ENCODE assay signal across 7 cellular contexts in genomic region chr1:113978863-113979702, GRCh38. TPM values are rescaled to one million over a fixed set of nuclear protein-coding genes. Genes with fewer than 3 reads are reported as not detected.
A peak's percentile ranks its signal among the peaks of the same experiment; 100 is the strongest.
DNase-seq lines count a peak whose midpoint lies in the region; ATAC-seq and TF ChIP-seq lines count a peak whose summit lies in the region.

TSS of gene OLFML3 (plus strand) at chr1:113979474. CDS start at chr1:113979517, 43 bp downstream.

- no peaks in the 10 kb centered on the region for H4K20me1 ChIP-seq in Karpas-422 (ENCODE audit: insufficient read depth, low read depth, low read length)

- H3K27ac ChIP-seq in Karpas-422 (ENCODE audit: low read length) (no peak within 1 kb of the TSS), Peyer's patch (peak within 1 kb of the TSS; percentile 32 to 74 (median 42)), adipose tissue (ENCODE audit: low read depth, low read length) (no peak within 1 kb of the TSS), heart right ventricle (peak within 1 kb of the TSS in 9 of 10 donors; percentile 14 to 76 (median 61)), ovary (peak within 1 kb of the TSS; percentile 36 to 72), aorta (ENCODE audit: low read depth in 1 of 2, low read length in 2 of 2) (peak within 1 kb of the TSS in 1 of 2 donors; percentile 83)

- H3K4me3 ChIP-seq in GM06990 (replicated peaks; ENCODE audit: low read depth, low read length) (no peak within 1 kb of the TSS), Karpas-422 (ENCODE audit: low read length) (no peak within 1 kb of the TSS), Peyer's patch (peak within 1 kb of the TSS in 3 of 4 donors; percentile 8 to 33 (median 16)), heart right ventricle (peak within 1 kb of the TSS in 9 of 10 donors; percentile 10 to 48 (median 44)), ovary (peak within 1 kb of the TSS; percentile 35), aorta (ENCODE audit: low read length in 2 of 2) (peak within 1 kb of the TSS; percentile 1 to 48)

- WGBS in adipose tissue, 3 donors = 19 to 28% (median 23%) methylated on average over 13 of the region's 13 CpGs
- 21 to 22% methylated on average over 13 of the region's 13 CpGs for WGBS in heart right ventricle, 2 donors
- WGBS in ovary, 3 donors = 5 to 9% (median 6%) methylated on average over 13 of the region's 13 CpGs
- WGBS in aorta, 2 donors = 5 to 9% methylated on average over 13 of the region's 13 CpGs

- H3K9me2 ChIP-seq in Karpas-422 (replicated peaks; ENCODE audit: insufficient read depth, low read length) = no peaks in the 10 kb centered on the region

- no peak for TF ChIP-seq EP300 in ovary (IDR thresholded peaks at IDR 0.05)

- no peak within 1 kb of the TSS for H3K9ac ChIP-seq in Karpas-422 (ENCODE audit: low read length)

- no peaks in the 10 kb centered on the region for H3K9me3 ChIP-seq in Karpas-422 (ENCODE audit: low read length)
- H3K9me3 ChIP-seq in Peyer's patch = no peaks in the 10 kb centered on the region
- H3K9me3 ChIP-seq in heart right ventricle = no peaks in the 10 kb centered on the region
- H3K9me3 ChIP-seq in ovary = no peaks in the 10 kb centered on the region
- no peaks in the 10 kb centered on the region for H3K9me3 ChIP-seq in aorta (ENCODE audit: control insufficient read depth, low read length)

- ATAC-seq in heart right ventricle (peak; percentile 66 to 83 (median 74)), aorta (ENCODE audit: low FRiP score) (peak; percentile 81)

- H3K4me1 ChIP-seq in Karpas-422 (ENCODE audit: low read length) = peaks cover 22% of the 10 kb centered on the region
- peaks cover 0 to 32% (median 0%) of the 10 kb centered on the region in 4 donors for H3K4me1 ChIP-seq in Peyer's patch
- H3K4me1 ChIP-seq in heart right ventricle = peaks cover 0 to 75% (median 69%) of the 10 kb centered on the region in 9 donors
- peaks cover 20% of the 10 kb centered on the region for H3K4me1 ChIP-seq in ovary (ENCODE audit: insufficient read depth)
- H3K4me1 ChIP-seq in aorta (ENCODE audit: control insufficient read depth in 1 of 2, insufficient read depth in 2 of 2, low read length in 2 of 2) = no peaks in the 10 kb centered on the region

- DNase-seq in GM06990 (ENCODE audit: extremely low read depth, insufficient read length) (no peak), Karpas-422 (peak; percentile 86), Peyer's patch (peak; percentile 63 to 89 (median 63)), heart right ventricle (peak; percentile 70 to 92), ovary (peak; percentile 82 to 92 (median 88)), aorta (peak; percentile 91 to 93)

- no peaks in the 10 kb centered on the region for H3K27me3 ChIP-seq in GM06990 (replicated peaks; ENCODE audit: control insufficient read depth, insufficient read depth, low read length)
- no peaks in the 10 kb centered on the region for H3K27me3 ChIP-seq in Karpas-422 (ENCODE audit: low read length)
- no peaks in the 10 kb centered on the region for H3K27me3 ChIP-seq in Peyer's patch
- H3K27me3 ChIP-seq in heart right ventricle = no peaks in the 10 kb centered on the region
- no peaks in the 10 kb centered on the region for H3K27me3 ChIP-seq in ovary
- no peaks in the 10 kb centered on the region for H3K27me3 ChIP-seq in aorta (ENCODE audit: control insufficient read depth in 1 of 2, insufficient read depth in 2 of 2, low read length in 1 of 2)

- no peak within 1 kb of the TSS for H3K4me2 ChIP-seq in Karpas-422 (ENCODE audit: low read depth, low read length, poor library complexity, severe bottlenecking)

- peak; percentile 70 for TF ChIP-seq CTCF in GM06990 (IDR thresholded peaks at IDR 0.05; ENCODE audit: insufficient read depth, low read length, poor library complexity, severe bottlenecking)
- TF ChIP-seq CTCF in Peyer's patch (IDR thresholded peaks at IDR 0.05) = peak in 5 of 6 experiments; percentile 30 to 78 (median 73)
- TF ChIP-seq CTCF in heart right ventricle (IDR thresholded peaks at IDR 0.05) = peak; percentile 40 to 87 (median 74)
- TF ChIP-seq CTCF in ovary (IDR thresholded peaks at IDR 0.05) = peak; percentile 26 to 70 (median 66)

- TF ChIP-seq POLR2A in Peyer's patch (IDR thresholded peaks at IDR 0.05) = no peak
- TF ChIP-seq POLR2A in ovary (IDR thresholded peaks at IDR 0.05) = no peak

- H2AFZ ChIP-seq in Karpas-422 (ENCODE audit: low read length) = no peak within 1 kb of the TSS

- H3K79me2 ChIP-seq in Karpas-422 (ENCODE audit: low read length) = no peaks in the 10 kb centered on the region

- intact Hi-C loops in heart right ventricle (cut with DNase I) (loop anchor here in 9 of 10 donors (1.0 to 10.0 kb wide), 8 partner anchors 144 to 306 kb away; no protein-coding TSS in a partner anchor), ovary (cut with DNase I) (loop anchor here in 2 of 4 donors (5.0 to 10.0 kb wide), 2 partner anchors 144 to 303 kb away; no protein-coding TSS in a partner anchor), aorta (cut with DNase I) (loop anchor here in 1 of 2 donors (2.0 kb wide), 1 partner anchor 304 kb away; no protein-coding TSS in a partner anchor)

- H3K36me3 ChIP-seq in GM06990 (ENCODE audit: control insufficient read depth, insufficient read depth, low read length) (no peaks in the 10 kb centered on the region; the same call in 1 of the 2 replicates), Karpas-422 (ENCODE audit: insufficient read depth, low read length) (peaks cover 11% of the 10 kb centered on the region; the same call in 1 of the 2 replicates), Peyer's patch (peaks cover 0 to 3% (median 0%) of the 10 kb centered on the region in 3 donors), heart right ventricle (peaks cover 0 to 24% (median 0%) of the 10 kb centered on the region in 9 donors), ovary (no peaks in the 10 kb centered on the region), aorta (ENCODE audit: control insufficient read depth in 1 of 2, insufficient read depth in 2 of 2, low read length in 1 of 2) (no peaks in the 10 kb centered on the region)

RNA-seq across cellular contexts. Expression of gene OLFML3, which starts in this region (rescaled TPM):
- total RNA-seq in Karpas-422 (2014; rRNA removed; shearing (Covaris generic); ENCODE audit: low replicate concordance) = 0.18 and 0.26 TPM in 2 replicates
- total RNA-seq in Peyer's patch (10 to 100 TPM in 1 of 4 donors, 1 to 10 TPM in 3; 3.3 to 12.0 (median 7.8) TPM), heart right ventricle (10 to 100 TPM in 7 of 10 donors, 1 to 10 TPM in 3; 6.1 to 19.7 (median 11.0) TPM), ovary (100 to 1,000 TPM in 5 of 7 donors, 10 to 100 TPM in 2; 69.7 to 157 (median 119) TPM), aorta (10 to 100 TPM; 19.8 to 96.1 TPM)
- polyA plus RNA-seq in adipose tissue (100 to 1,000 TPM in 1 of 3 donors, 10 to 100 TPM in 2; 15.7 to 139 (median 59.0) TPM), heart right ventricle (10 to 100 TPM; 10.3 to 11.4 TPM), ovary (100 to 1,000 TPM; 139 to 240 TPM), aorta (10 to 100 TPM; 17.3 to 20.4 TPM)

Comparison
In these comparisons a context has a peak if more than half of its experiments do, and no peak if none do; other contexts are left out.
1. Peak in DNase-seq in Karpas-422; RNA of the gene not detected or under 1 TPM.
2. H3K4me3 ChIP-seq: peak in Peyer's patch (3 of 4), heart right ventricle (9 of 10), ovary (single experiment) and aorta (2 of 2); none in GM06990 (single experiment) and Karpas-422 (single experiment).
3. H3K27ac ChIP-seq: peak in Peyer's patch (4 of 4), heart right ventricle (9 of 10) and ovary (2 of 2); none in Karpas-422 (single experiment) and adipose tissue (single experiment).
4. Peak in every context shown above with its lines, with median percentiles within 50 percentile points of each other: CTCF ChIP-seq.